In the genomic region with DNA sequence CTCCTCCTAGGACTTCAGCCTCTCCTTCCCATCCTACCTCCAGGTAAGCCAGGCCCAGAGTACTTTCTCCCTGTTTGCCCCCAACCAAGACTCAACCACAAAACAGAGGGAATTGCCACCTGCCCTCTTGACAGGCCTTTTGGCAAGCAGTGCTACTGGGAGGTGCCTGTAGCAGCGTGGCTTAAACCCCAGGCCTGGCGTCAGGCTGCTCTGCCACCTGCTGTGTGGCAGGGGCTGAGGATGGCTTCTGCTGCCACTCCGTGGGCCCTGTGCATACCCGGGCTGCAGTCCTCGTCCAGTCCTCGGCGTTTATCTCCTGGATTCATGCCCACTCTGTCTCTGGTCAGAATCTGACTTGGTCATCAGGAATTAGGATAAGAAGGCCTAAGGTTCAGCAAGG, we compare ENCODE assay signal across 17 cellular contexts.
A peak's percentile ranks its signal among the peaks of the same experiment; 100 is the strongest.
DNase-seq lines count a peak whose midpoint lies in the region; ATAC-seq and TF ChIP-seq lines count a peak whose summit lies in the region.
"Had no signal": no experiment of that assay in that cellular context is flagged by ENCODE, and none has a peak within 500 bp of the region (broad histone marks: within the 10 kb centered on the region; RNA-seq: fewer than 3 reads in every experiment).

No MANE protein-coding gene starts in this region.

- H3K36me3 ChIP-seq in RWPE2 (ENCODE audit: low read depth) (no peaks in the 10 kb centered on the region), sigmoid colon (no peaks in the 10 kb centered on the region)
- H3K36me3 ChIP-seq: MG63 had no signal

- no peak overlapping the region for H3K27ac ChIP-seq in RWPE2 (ENCODE audit: poor library complexity, severe bottlenecking)
- no peak overlapping the region for H3K27ac ChIP-seq in sigmoid colon
- H3K27ac ChIP-seq: BLaER1, PC-9 had no signal

- 17 to 53% methylated on average over 7 of the region's 7 CpGs for WGBS in sigmoid colon, 2 donors

- ATAC-seq in RWPE2 (ENCODE audit: low read depth) (peak; percentile 16; the same call in 1 of the 3 replicates), HG03571 (IDR thresholded peaks at IDR 0.05; ENCODE audit: unreplicated experiment) (no peak)

- H3K4me3 ChIP-seq in RWPE2 (ENCODE audit: severe bottlenecking) (no peak overlapping the region), sigmoid colon (no peak overlapping the region)
- H3K4me3 ChIP-seq: BLaER1, MG63, PC-9 had no signal

- no peak for TF ChIP-seq POLR2A in sigmoid colon (IDR thresholded peaks at IDR 0.05)

- intact Hi-C loops in sigmoid colon (cut with DNase I) = loop anchor here (10.0 kb wide), 1 partner anchor 66 kb away; no protein-coding TSS in a partner anchor

- H3K4me1 ChIP-seq in RWPE2 (ENCODE audit: insufficient read depth, poor library complexity, severe bottlenecking) (no peaks in the 10 kb centered on the region), sigmoid colon (no peaks in the 10 kb centered on the region)

- no peak for TF ChIP-seq EP300 in sigmoid colon (IDR thresholded peaks at IDR 0.05)

- DNase-seq in DMS79 treated with DMSO at 0.1 percent for 48 hours (lab: John Stamatoyannopoulos, UW) (peak; percentile 91), NCI-H2029 (lab: John Stamatoyannopoulos, UW) (peak; percentile 96), RWPE2 (ENCODE audit: low spot score) (no peak), sigmoid colon (peak; percentile 37), glomerular visceral epithelial cell (ENCODE audit: extremely low spot score) (no peak), dermis blood vessel endothelial cell (no peak)
- DNase-seq in NK-92 treated with Interleukin-12 subunit alpha and Interleukin-12 subunit beta, amount 100 ng/mL, for 24 hours (lab: John Stamatoyannopoulos, UW) = no peak
- DNase-seq: activated CD4-positive, alpha-beta memory T cell treated with anti-CD3 and anti-CD28 coated beads for 36 hours; activated effector memory CD4-positive, alpha-beta T cell treated with Interleukin-2 at 50 U/mL for 16 hours; effector memory CD4-positive, alpha-beta T cell; foreskin melanocyte; H9; MG63; PC-9; retina had no signal

- TF ChIP-seq CTCF in RWPE2 (IDR thresholded peaks at IDR 0.05; ENCODE audit: poor library complexity, severe bottlenecking) (no peak), sigmoid colon (IDR thresholded peaks at IDR 0.05) (no peak)

- H3K27me3 ChIP-seq in RWPE2 (ENCODE audit: insufficient read depth, poor library complexity, severe bottlenecking) (peaks cover 3% of the 10 kb centered on the region), sigmoid colon (no peaks in the 10 kb centered on the region)
- H3K27me3 ChIP-seq: BLaER1 had no signal

- H3K9me3 ChIP-seq in RWPE2 (ENCODE audit: severe bottlenecking) = no peaks in the 10 kb centered on the region
- no peaks in the 10 kb centered on the region for H3K9me3 ChIP-seq in sigmoid colon
- H3K9me3 ChIP-seq: BLaER1, MG63 had no signal

Comparison
In these comparisons a context has a peak if more than half of its experiments do, and no peak if none do; other contexts are left out.
1. DNase-seq: peak in DMS79 treated with DMSO at 0.1 percent for 48 hours (single experiment), NCI-H2029 (single experiment) and sigmoid colon (single experiment); none in RWPE2 (single experiment), glomerular visceral epithelial cell (single experiment), NK-92 treated with Interleukin-12 subunit alpha and Interleukin-12 subunit beta, amount 100 ng/mL, for 24 hours (single experiment) and dermis blood vessel endothelial cell (single experiment).